In the genomic region with DNA sequence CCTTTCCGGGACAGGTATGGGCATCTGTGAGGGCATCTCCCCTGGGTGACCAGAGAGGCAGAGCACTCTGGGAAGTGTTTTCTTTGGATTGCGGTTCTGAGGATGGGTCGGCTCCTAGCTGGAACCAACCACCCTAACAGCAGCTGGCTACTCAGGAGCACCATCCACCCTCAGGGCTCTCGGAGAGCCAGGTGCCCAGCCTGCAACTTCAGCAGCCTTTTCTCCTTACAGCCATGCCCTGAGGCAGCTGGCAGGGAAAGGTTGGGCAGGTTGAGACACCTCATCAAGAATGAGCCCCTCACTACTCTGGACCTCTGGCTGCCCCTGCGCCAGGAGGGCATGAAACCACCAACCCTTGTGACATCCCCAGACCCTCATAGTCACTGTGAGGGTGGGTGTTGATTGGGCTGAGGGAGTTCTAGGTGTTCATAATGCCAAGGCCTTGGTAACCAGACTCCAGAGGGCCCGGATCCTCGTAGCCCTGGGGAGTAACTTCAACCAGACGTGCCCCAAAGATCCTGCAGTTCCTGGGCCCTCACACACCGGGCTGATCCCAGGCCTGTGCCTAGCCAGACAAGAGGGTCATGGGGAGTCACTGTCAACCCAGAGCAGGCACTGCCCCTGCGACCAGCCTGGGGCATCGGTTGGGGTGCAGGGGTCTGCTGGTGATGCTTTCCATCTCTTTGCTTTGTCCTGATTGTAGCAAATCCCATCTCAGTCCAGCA, we compare ENCODE assay signal across 19 cellular contexts.
"Had no signal": no experiment of that assay in that cellular context is flagged by ENCODE, and none has a peak within 500 bp of the region (broad histone marks: within the 10 kb centered on the region; RNA-seq: fewer than 3 reads in every experiment).

No MANE protein-coding gene starts in this region.

- H3K27ac ChIP-seq: adrenal gland, coronary artery, gastrocnemius medialis, heart right ventricle, neutrophil, transverse colon, WERI-Rb-1 had no signal

- H3K9me3 ChIP-seq: adrenal gland, gastrocnemius medialis, heart right ventricle, neutrophil, transverse colon had no signal

- H3K36me3 Mint-ChIP-seq: activated CD4-positive, alpha-beta memory T cell treated with anti-CD3 and anti-CD28 coated beads for 36 hours; activated CD8-positive, alpha-beta memory T cell treated with anti-CD3 and anti-CD28 coated beads, Interleukin-2, amount 10 ng/mL, durations not matched to agents 7 days and 5 days; activated naive CD4-positive, alpha-beta T cell treated with anti-CD3 and anti-CD28 coated beads, Interleukin-2, amount 50 U/mL, for 24 hours; memory B cell; natural killer cell had no signal

- H3K9me3 Mint-ChIP-seq: activated CD4-positive, alpha-beta memory T cell treated with anti-CD3 and anti-CD28 coated beads for 36 hours; activated naive CD4-positive, alpha-beta T cell treated with anti-CD3 and anti-CD28 coated beads, Interleukin-2, amount 50 U/mL, for 24 hours; activated T-helper 2 cell treated with anti-CD3 and anti-CD28 coated beads, Interferon-gamma antibody, Interleukin-2, Interleukin-4, amounts not matched to agents 10 μg/mL and 5 μg/mL and 100 μg/mL, durations not matched to agents 14 hours and 24 hours and 36 hours; central memory CD8-positive, alpha-beta T cell; memory B cell; natural killer cell; T-helper 1 cell treated with Interleukin-12 subunit alpha and Interleukin-12 subunit beta and Interleukin-4 antibody, amounts not matched to agents 30 μg/mL and 1 μg/mL, for 36 hours had no signal

- DNase-seq: activated CD4-positive, alpha-beta memory T cell treated with anti-CD3 and anti-CD28 coated beads for 36 hours; activated CD8-positive, alpha-beta memory T cell treated with anti-CD3 and anti-CD28 coated beads, Interleukin-2, amount 10 ng/mL, durations not matched to agents 7 days and 5 days; activated T-cell treated with anti-CD3 and anti-CD28 coated beads, Interleukin-2, amount 50 U/mL, for 1 hour; adrenal gland; effector CD4-positive, alpha-beta T cell; gastrocnemius medialis; heart right ventricle; natural killer cell; stimulated activated CD4-positive, alpha-beta T cell treated with anti-CD3 and anti-CD28 coated beads, Interleukin-2, amount 100 ng/mL, for 48 hours; stimulated activated naive CD4-positive, alpha-beta T cell; transverse colon; WERI-Rb-1 had no signal

- H3K27me3 ChIP-seq: adrenal gland, gastrocnemius medialis, neutrophil, transverse colon had no signal

- H3K4me3 Mint-ChIP-seq: activated CD4-positive, alpha-beta memory T cell treated with anti-CD3 and anti-CD28 coated beads for 36 hours; activated CD8-positive, alpha-beta memory T cell treated with anti-CD3 and anti-CD28 coated beads, Interleukin-2, amount 10 ng/mL, durations not matched to agents 7 days and 5 days; activated naive CD4-positive, alpha-beta T cell treated with anti-CD3 and anti-CD28 coated beads, Interleukin-2, amount 50 U/mL, for 24 hours; central memory CD8-positive, alpha-beta T cell; memory B cell; natural killer cell; T-helper 1 cell treated with Interleukin-12 subunit alpha and Interleukin-12 subunit beta and Interleukin-4 antibody, amounts not matched to agents 30 μg/mL and 1 μg/mL, for 36 hours had no signal

- H3K27ac Mint-ChIP-seq: activated CD4-positive, alpha-beta memory T cell treated with anti-CD3 and anti-CD28 coated beads for 36 hours; activated CD8-positive, alpha-beta memory T cell treated with anti-CD3 and anti-CD28 coated beads, Interleukin-2, amount 10 ng/mL, durations not matched to agents 7 days and 5 days; activated naive CD4-positive, alpha-beta T cell treated with anti-CD3 and anti-CD28 coated beads, Interleukin-2, amount 50 U/mL, for 24 hours; activated T-helper 2 cell treated with anti-CD3 and anti-CD28 coated beads, Interferon-gamma antibody, Interleukin-2, Interleukin-4, amounts not matched to agents 10 μg/mL and 5 μg/mL and 100 μg/mL, durations not matched to agents 14 hours and 24 hours and 36 hours; memory B cell; natural killer cell; T-helper 1 cell treated with Interleukin-12 subunit alpha and Interleukin-12 subunit beta and Interleukin-4 antibody, amounts not matched to agents 30 μg/mL and 1 μg/mL, for 36 hours had no signal

- H3K4me3 ChIP-seq: adrenal gland, coronary artery, gastrocnemius medialis, heart right ventricle, transverse colon had no signal

- H3K36me3 ChIP-seq: adrenal gland, gastrocnemius medialis, heart right ventricle, neutrophil, transverse colon had no signal

- H3K4me1 Mint-ChIP-seq: activated CD8-positive, alpha-beta memory T cell treated with anti-CD3 and anti-CD28 coated beads, Interleukin-2, amount 10 ng/mL, durations not matched to agents 7 days and 5 days; activated naive CD4-positive, alpha-beta T cell treated with anti-CD3 and anti-CD28 coated beads, Interleukin-2, amount 50 U/mL, for 24 hours; central memory CD8-positive, alpha-beta T cell; natural killer cell had no signal

- H3K4me1 ChIP-seq: gastrocnemius medialis, transverse colon had no signal

- ATAC-seq: activated CD8-positive, alpha-beta memory T cell treated with anti-CD3 and anti-CD28 coated beads, Interleukin-2, amount 10 ng/mL, durations not matched to agents 7 days and 5 days; gastrocnemius medialis; heart right ventricle; natural killer cell had no signal
